ENCODE assay signal across 22 cellular contexts in the genomic region with DNA sequence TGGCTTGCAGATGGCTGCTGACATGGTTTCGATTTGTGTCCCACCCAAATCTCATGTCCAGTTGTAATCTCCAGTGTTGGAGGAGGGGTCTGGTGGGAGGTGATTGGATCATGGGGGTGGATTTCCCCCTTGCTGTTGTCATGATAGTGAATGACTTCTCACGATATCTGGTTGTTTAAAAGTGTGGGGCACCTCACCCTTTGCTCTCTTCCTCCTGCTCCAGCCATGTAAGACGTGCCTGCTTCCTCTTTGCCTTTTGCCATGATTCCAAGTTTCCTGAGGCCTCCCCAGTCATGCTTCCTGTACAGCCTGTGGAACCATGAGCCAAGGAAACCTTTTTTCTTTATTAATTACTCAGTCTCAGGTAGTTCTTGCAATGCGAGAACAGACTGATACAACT.
DNase-seq lines count a peak whose midpoint lies in the region; ATAC-seq, FAIRE-seq and TF ChIP-seq lines count a peak whose summit lies in the region.
"Had no signal": no experiment of that assay in that cellular context is flagged by ENCODE, and none has a peak within 500 bp of the region (broad histone marks: within the 10 kb centered on the region; RNA-seq: fewer than 3 reads in every experiment).

No MANE protein-coding gene starts in this region.

- H3K36me3 ChIP-seq in HEK293 (ENCODE audit: control insufficient read depth in 2 of 2, insufficient read depth in 1 of 2, low read length in 2 of 2) (no peaks in the 10 kb centered on the region), K562 (ENCODE audit: control insufficient read depth, insufficient read depth, low read length) (no peaks in the 10 kb centered on the region), mesenchymal stem cell (ENCODE audit: control insufficient read depth in 1 of 2, insufficient read depth in 2 of 2, low read depth in 1 of 2, low read length in 2 of 2) (no peaks in the 10 kb centered on the region)

- no peak overlapping the region for H3K23ac ChIP-seq in mesenchymal stem cell (ENCODE audit: low read length in 2 of 2)

- intact Hi-C loops in K562 (cut with micrococcal nuclease): no loop called here
- intact Hi-C loops in activated CD4-positive, alpha-beta T cell treated with anti-CD3 and anti-CD28 coated beads for 36 hours (cut with DNase I, micrococcal nuclease): no loop called here

- ATAC-seq in K562 (no peak), GM21528 (IDR thresholded peaks at IDR 0.05; ENCODE audit: low FRiP score, unreplicated experiment) (no peak)
- ATAC-seq in activated CD4-positive, alpha-beta T cell treated with anti-CD3 and anti-CD28 coated beads for 36 hours: no peak
- ATAC-seq: CD8-positive, alpha-beta T cell had no signal

- no peak overlapping the region for H3K4ac ChIP-seq in mesenchymal stem cell (ENCODE audit: low read depth in 1 of 2, low read length in 2 of 2)

- H2AFZ ChIP-seq in K562 (ENCODE audit: low read depth, low read length) (0 out of 2 replicates have a peak overlapping the region, but pooled peaks have one; percentile 2), mesenchymal stem cell (ENCODE audit: low read depth, low read length) (no peak overlapping the region)
- H2AFZ ChIP-seq: GM23248 had no signal

- no peak for TF ChIP-seq POLR2A in K562 (conservative IDR thresholded peaks at IDR 0.05)

- no peak overlapping the region for H2BK120ac ChIP-seq in mesenchymal stem cell (ENCODE audit: low read depth, low read length)

- H3K36me3 Mint-ChIP-seq in activated CD4-positive, alpha-beta T cell treated with anti-CD3 and anti-CD28 coated beads for 36 hours (ENCODE audit: low read depth): no peaks in the 10 kb centered on the region
- H3K36me3 Mint-ChIP-seq: CD8-positive, alpha-beta T cell had no signal

- no peaks in the 10 kb centered on the region for H3K9me1 ChIP-seq in K562 (ENCODE audit: control insufficient read depth, insufficient read depth, low read length)

- no peak overlapping the region for H2AK5ac ChIP-seq in mesenchymal stem cell (ENCODE audit: low read length, severe bottlenecking)

- no peak overlapping the region for H2BK12ac ChIP-seq in mesenchymal stem cell (ENCODE audit: low read length in 2 of 2)

- DNase-seq in K562 (ENCODE audit: extremely low read depth in 1 of 4, low spot score in 3 of 4) (no peak), mesenchymal stem cell (no peak), NCI-H1105 treated with DMSO at 0.1 percent for 48 hours (lab: John Stamatoyannopoulos, UW) (no peak)
- DNase-seq in activated CD4-positive, alpha-beta T cell treated with anti-CD3 and anti-CD28 coated beads for 36 hours: no peak
- DNase-seq: Caco-2; CD4-positive, CD25-positive, alpha-beta regulatory T cell; CD8-positive, alpha-beta T cell; DMS153; DND-41; GM23248; H7; HCEC 1CT had no signal

- H3K27ac ChIP-seq in HEK293 (ENCODE audit: extremely low read depth, low read depth, low read length) (no peak overlapping the region), K562 (ENCODE audit: extremely low read depth, low read depth, low read length) (no peak overlapping the region), mesenchymal stem cell (ENCODE audit: low read length, poor library complexity, severe bottlenecking) (no peak overlapping the region)
- H3K27ac ChIP-seq: 22Rv1, BLaER1, C4-2B, GM23248 had no signal

- CTCF ChIA-PET in HEK293 (lab: Yijun Ruan, JAX): interaction anchor here (0.6 to 1.6 kb wide), 4 partner anchors 13 to 424 kb away, joined by 3 to 10 read pairs (median 3); no protein-coding TSS in a partner anchor
- CTCF ChIA-PET in K562 (lab: Yijun Ruan, JAX; ENCODE audit: low intra/inter-chr PET ratio): interaction anchor here (0.6 kb wide), 1 partner anchor 724 kb away, joined by 3 read pairs; no protein-coding TSS in a partner anchor
- CTCF ChIA-PET in activated CD4-positive, alpha-beta T cell treated with anti-CD3 and anti-CD28 coated beads for 36 hours (lab: Charles Lee): interaction anchor here (1.5 kb wide), 2 partner anchors 13 to 409 kb away, joined by 3 to 4 read pairs; no protein-coding TSS in a partner anchor

- H3K4me1 Mint-ChIP-seq in activated CD4-positive, alpha-beta T cell treated with anti-CD3 and anti-CD28 coated beads for 36 hours: no peaks in the 10 kb centered on the region
- H3K4me1 Mint-ChIP-seq: B cell had no signal

- no peaks in the 10 kb centered on the region for H3K79me2 ChIP-seq in K562 (ENCODE audit: control insufficient read depth, insufficient read depth, low read length)

- TF ChIP-seq EP300 in K562 (IDR thresholded peaks at IDR 0.05; ENCODE audit: low read length): no peak

- H4K8ac ChIP-seq in mesenchymal stem cell (ENCODE audit: low read length): peak overlapping the region; percentile 47

- H4K91ac ChIP-seq in mesenchymal stem cell (ENCODE audit: low read length): no peak overlapping the region

- no peak for TF ChIP-seq CTCF in HEK293 (tag by site-specific recombination; IDR thresholded peaks at IDR 0.05)
- no peak for TF ChIP-seq CTCF in K562 (IDR thresholded peaks at IDR 0.05 in 2 of 3, conservative IDR thresholded peaks at IDR 0.05 in 1 of 3; ENCODE audit: insufficient read depth in 2 of 3, low read depth in 1 of 3, low read length in 3 of 3)

- no peak for TF ChIP-seq RAD21 in K562 (CRISPR knock-in tag; conservative IDR thresholded peaks at IDR 0.05 in 1 of 2, IDR thresholded peaks at IDR 0.05 in 1 of 2)

- H2BK15ac ChIP-seq in mesenchymal stem cell (ENCODE audit: low read depth, poor library complexity, severe bottlenecking): no peak overlapping the region

- no peak overlapping the region for H2BK5ac ChIP-seq in mesenchymal stem cell (ENCODE audit: low read depth, low read length, poor library complexity, severe bottlenecking)

- no peak overlapping the region for H3K9ac ChIP-seq in K562 (ENCODE audit: insufficient read depth in 1 of 2, low read depth in 2 of 2, low read length in 2 of 2)
- no peak overlapping the region for H3K9ac ChIP-seq in mesenchymal stem cell (ENCODE audit: low read length)
- H3K9ac ChIP-seq: BLaER1, GM23248 had no signal

- no peak overlapping the region for H3K4me3 ChIP-seq in HEK293 (ENCODE audit: low read depth, low read length)
- H3K4me3 ChIP-seq in K562: no peak overlapping the region
- no peak overlapping the region for H3K4me3 ChIP-seq in mesenchymal stem cell (ENCODE audit: insufficient read depth in 1 of 2, low read depth in 1 of 2, low read length in 2 of 2)
- H3K4me3 ChIP-seq: BLaER1, GM23248 had no signal

- no peaks in the 10 kb centered on the region for H3K79me1 ChIP-seq in mesenchymal stem cell (replicated peaks; ENCODE audit: low read length, poor library complexity, severe bottlenecking)

- no peak for FAIRE-seq in K562 (lab: Jason Lieb, UNC)
- FAIRE-seq: A204.1, G401.6, GM12892, H1 had no signal

- no peak overlapping the region for H3K18ac ChIP-seq in mesenchymal stem cell (ENCODE audit: low read depth in 1 of 2, low read length in 2 of 2)

- H3K4me2 ChIP-seq in K562 (ENCODE audit: insufficient read depth, low read length) (no peak overlapping the region), mesenchymal stem cell (ENCODE audit: low read length, poor library complexity, severe bottlenecking) (no peak overlapping the region)
- H3K4me2 ChIP-seq: BLaER1 had no signal

- H3K27me3 Mint-ChIP-seq in activated CD4-positive, alpha-beta T cell treated with anti-CD3 and anti-CD28 coated beads for 36 hours: no peaks in the 10 kb centered on the region
- H3K27me3 Mint-ChIP-seq: B cell; CD4-positive, CD25-positive, alpha-beta regulatory T cell had no signal

- BruUV-seq in K562 (replicated peaks; lab: Mats Ljungman, UMichigan): no TSS peak

- POLR2A ChIA-PET in HEK293 (lab: Yijun Ruan, JAX) (interaction anchor here (1.0 kb wide), 1 partner anchor 78 kb away, joined by 3 read pairs; a partner anchor contains a TSS), K562 (lab: Yijun Ruan, JAX) (no interaction called here)
- POLR2A ChIA-PET in activated CD4-positive, alpha-beta T cell treated with anti-CD3 and anti-CD28 coated beads for 36 hours (lab: Charles Lee): no interaction called here

- H4K20me1 ChIP-seq in K562 (replicated peaks; ENCODE audit: control insufficient read depth, insufficient read depth, low read length): no peaks in the 10 kb centered on the region
- H4K20me1 ChIP-seq: BLaER1 had no signal

- no peaks in the 10 kb centered on the region for H3K9me3 Mint-ChIP-seq in activated CD4-positive, alpha-beta T cell treated with anti-CD3 and anti-CD28 coated beads for 36 hours (ENCODE audit: low read depth)
- H3K9me3 Mint-ChIP-seq: CD4-positive, CD25-positive, alpha-beta regulatory T cell; CD8-positive, alpha-beta T cell had no signal

- H3K14ac ChIP-seq in mesenchymal stem cell (ENCODE audit: low read length in 2 of 2): no peak overlapping the region

- H3K27ac Mint-ChIP-seq in activated CD4-positive, alpha-beta T cell treated with anti-CD3 and anti-CD28 coated beads for 36 hours: no peak overlapping the region
- H3K27ac Mint-ChIP-seq: B cell; CD8-positive, alpha-beta T cell had no signal

- 22% methylated on average over 4 of the region's 4 CpGs for WGBS in K562 (ENCODE audit: insufficient coverage, low coverage, missing lambda C conversion rate)
- 86% methylated on average over 4 of the region's 4 CpGs for WGBS in mesenchymal stem cell

- H3K4me1 ChIP-seq in HEK293 (ENCODE audit: control insufficient read depth, insufficient read depth, low read length) (no peaks in the 10 kb centered on the region), K562 (replicated peaks in 1 of 2; ENCODE audit: control insufficient read depth in 2 of 2, insufficient read depth in 2 of 2, low read length in 2 of 2) (no peaks in the 10 kb centered on the region), mesenchymal stem cell (ENCODE audit: control insufficient read depth, insufficient read depth, low read depth, low read length) (peaks cover under 1% of the 10 kb centered on the region)
- H3K4me1 ChIP-seq: BLaER1, Caco-2 had no signal

- in situ Hi-C loops in K562 (cut with MboI): no loop called here

- H3K4me3 Mint-ChIP-seq in activated CD4-positive, alpha-beta T cell treated with anti-CD3 and anti-CD28 coated beads for 36 hours: no peak overlapping the region
- H3K4me3 Mint-ChIP-seq: B cell; CD4-positive, CD25-positive, alpha-beta regulatory T cell; CD8-positive, alpha-beta T cell had no signal

- H3K9me3 ChIP-seq in HEK293 (ENCODE audit: control insufficient read depth, insufficient read depth, low read depth, low read length): no peaks in the 10 kb centered on the region
- H3K9me3 ChIP-seq in K562 (replicated peaks; ENCODE audit: control insufficient read depth, insufficient read depth, low read depth, low read length): no peaks in the 10 kb centered on the region
- no peaks in the 10 kb centered on the region for H3K9me3 ChIP-seq in mesenchymal stem cell (ENCODE audit: control insufficient read depth, low read length)
- H3K9me3 ChIP-seq: Caco-2 had no signal

- H3K27me3 ChIP-seq in K562 (ENCODE audit: control insufficient read depth in 2 of 2, insufficient read depth in 2 of 2, low read length in 2 of 2) (peaks cover 0 to 5% of the 10 kb centered on the region in 2 experiments; a peak in 2 of 5 replicates), mesenchymal stem cell (ENCODE audit: control insufficient read depth in 1 of 2, insufficient read depth in 1 of 2, low read length in 2 of 2) (no peaks in the 10 kb centered on the region)
- H3K27me3 ChIP-seq: BLaER1 had no signal

TF ChIP-seq in HEK293, 187 proteins besides CTCF, POLR2A, EP300 and RAD21 (continues in another document):
- TF ChIP-seq ZNF548 (tag by site-specific recombination; IDR thresholded peaks at IDR 0.05): peak; percentile 2; the same call in 1 of the 2 replicates

TF ChIP-seq in K562, 482 proteins besides CTCF, POLR2A, EP300 and RAD21 (continues in another document):
- no peak for TF ChIP-seq ARHGAP35 (IDR thresholded peaks at IDR 0.05; ENCODE audit: partially characterized antibody)
